In the genomic region with DNA sequence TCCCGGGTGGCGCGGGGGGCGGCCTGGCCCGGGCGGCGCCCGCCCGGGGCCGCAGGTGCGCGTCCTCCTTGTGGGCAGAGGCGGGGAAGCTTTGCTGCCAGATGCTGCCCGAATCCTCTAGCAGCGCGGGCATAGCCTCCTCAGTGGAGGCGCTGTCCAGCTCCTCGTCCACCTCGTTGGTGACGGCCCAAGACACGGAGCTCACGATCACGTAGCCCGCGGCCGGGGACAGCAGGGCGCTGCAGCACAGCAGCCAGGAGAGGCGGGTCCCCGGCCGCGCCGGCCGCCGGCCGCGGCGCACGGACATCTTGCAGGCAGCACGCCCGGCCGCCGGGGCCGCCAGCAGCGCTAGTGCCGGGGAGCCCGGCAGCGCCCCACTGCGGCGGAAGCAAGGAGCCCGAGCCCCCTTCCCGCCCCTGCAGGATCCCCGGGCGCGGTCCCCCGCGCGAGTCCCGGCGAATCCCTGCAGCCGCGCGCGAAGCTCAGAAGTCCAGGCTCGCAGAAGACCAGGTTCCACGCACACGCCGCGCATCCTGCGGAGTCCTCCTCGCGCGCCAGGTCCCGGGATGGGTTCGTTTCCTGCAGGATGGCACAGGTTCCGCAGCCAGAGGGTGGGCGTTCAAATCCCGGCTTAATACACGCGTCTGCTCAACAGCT, we compare ENCODE assay signal across 7 cellular contexts. TPM values are rescaled to one million over a fixed set of nuclear protein-coding genes. Genes with fewer than 3 reads are reported as not detected.
A peak's percentile ranks its signal among the peaks of the same experiment; 100 is the strongest.
DNase-seq lines count a peak whose midpoint lies in the region; ATAC-seq and TF ChIP-seq lines count a peak whose summit lies in the region.

A gene with protein sequence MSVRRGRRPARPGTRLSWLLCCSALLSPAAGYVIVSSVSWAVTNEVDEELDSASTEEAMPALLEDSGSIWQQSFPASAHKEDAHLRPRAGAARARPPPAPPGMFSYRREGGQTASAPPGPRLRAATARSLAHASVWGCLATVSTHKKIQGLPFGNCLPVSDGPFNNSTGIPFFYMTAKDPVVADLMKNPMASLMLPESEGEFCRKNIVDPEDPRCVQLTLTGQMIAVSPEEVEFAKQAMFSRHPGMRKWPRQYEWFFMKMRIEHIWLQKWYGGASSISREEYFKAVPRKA (minus strand): TSS at position 353 of the 657 bp plus-strand sequence. CDS start 46 bp downstream, at position 307.

- TF ChIP-seq POLR2A in erythroblast (IDR thresholded peaks at IDR 0.05; ENCODE audit: low read length) = no peak

- H3K27me3 ChIP-seq in mononuclear cell (ENCODE audit: insufficient read depth, low read length) = peaks cover 60% of the 10 kb centered on the region

- TF ChIP-seq CTCF in GM13977 (IDR thresholded peaks at IDR 0.05; ENCODE audit: extremely low read depth, insufficient read depth, missing control alignments) = peak; percentile 24

- no peak for ATAC-seq in HG03108 (IDR thresholded peaks at IDR 0.05; ENCODE audit: unreplicated experiment)

- in situ Hi-C loops in GM13977 (cut with MboI; ENCODE audit: low pct_unique_long_range_greater_than_20kb, low sequenced_read_pairs, unreplicated experiment) = no loop called here

- H3K4me1 ChIP-seq in mononuclear cell (ENCODE audit: insufficient read depth, low read length) = peaks cover 18% of the 10 kb centered on the region

- no peaks in the 10 kb centered on the region for H3K9me3 ChIP-seq in mononuclear cell (ENCODE audit: low read depth, low read length)

- H3K4me3 ChIP-seq in mononuclear cell (ENCODE audit: low read length) = peak within 1 kb of the TSS; percentile 35

- peak; percentile 64 for DNase-seq in GM13977 (ENCODE audit: low spot score)
- DNase-seq in NCI-H510A (lab: John Stamatoyannopoulos, UW) = peak; percentile 43
- DNase-seq in activated T-cell treated with anti-CD3 and anti-CD28 coated beads for 48 hours (ENCODE audit: low read depth) = peak; percentile 66
- DNase-seq in erythroblast (lab: John Stamatoyannopoulos, UW) = peak; percentile 41 to 51
- peak; percentile 21 for DNase-seq in stimulated activated CD8-positive, alpha-beta memory T cell treated with anti-CD3 and anti-CD28 coated beads, Interleukin-4, amount 100 ng/mL, for 24 hours (ENCODE audit: low read depth)

RNA-seq across cellular contexts. Expression of the gene that starts here (rescaled TPM):
- not detected for total RNA-seq in mononuclear cell
